ENCODE assay signal across 29 cellular contexts in genomic region chr10:69748621-69749020, GRCh38. TPM values are rescaled to one million over a fixed set of nuclear protein-coding genes. Genes with fewer than 3 reads are reported as not detected.
DNase-seq lines count a peak whose midpoint lies in the region; ATAC-seq and TF ChIP-seq lines count a peak whose summit lies in the region.
"Had no signal": no experiment of that assay in that cellular context is flagged by ENCODE, and none has a peak within 500 bp of the region (broad histone marks: within the 10 kb centered on the region; RNA-seq: fewer than 3 reads in every experiment).

No MANE protein-coding gene starts in this region.

- 0 to 5% methylated on average over 1 of the region's 1 CpG for WGBS in GM23248 (ENCODE audit: low coverage in 1 of 2, low lambda C conversion rate in 2 of 2, missing lambda C conversion rate in 2 of 2), 2 experiments
- 44% methylated on average over 1 of the region's 1 CpG for WGBS in SK-N-SH (ENCODE audit: low lambda C conversion rate)

- H3K4me1 ChIP-seq in GM23248 (ENCODE audit: insufficient read depth): peaks cover 11% of the 10 kb centered on the region; the same call in 1 of the 2 replicates
- H3K4me1 ChIP-seq in SK-N-SH (ENCODE audit: control insufficient read depth in 1 of 2, insufficient read depth in 2 of 2, low read depth in 1 of 2, low read length in 1 of 2): peaks cover 5 to 8% of the 10 kb centered on the region in 2 experiments; a peak in 2 of 4 replicates
- no peaks in the 10 kb centered on the region for H3K4me1 ChIP-seq in upper lobe of right lung
- H3K4me1 ChIP-seq in CD8-positive, alpha-beta memory T cell (ENCODE audit: insufficient read depth, low read length): no peaks in the 10 kb centered on the region
- H3K4me1 ChIP-seq: prostate gland, vagina had no signal

- no peak for TF ChIP-seq EP300 in SK-N-SH (IDR thresholded peaks at IDR 0.05; ENCODE audit: borderline replicate concordance in 1 of 2, low read depth in 1 of 2, low read length in 1 of 2)

- peaks cover 19 to 56% of the 10 kb centered on the region in 2 donors for H3K27me3 Mint-ChIP-seq in CD8-positive, alpha-beta memory T cell

- no peaks in the 10 kb centered on the region for H3K9me3 Mint-ChIP-seq in CD8-positive, alpha-beta memory T cell
- H3K9me3 Mint-ChIP-seq: activated CD8-positive, alpha-beta T cell treated with anti-CD3 and anti-CD28 coated beads for 36 hours; activated naive CD4-positive, alpha-beta T cell treated with anti-CD3 and anti-CD28 coated beads for 36 hours; memory B cell had no signal

- no peak overlapping the region for H3K27ac Mint-ChIP-seq in CD8-positive, alpha-beta memory T cell
- H3K27ac Mint-ChIP-seq: activated CD4-positive, alpha-beta T cell treated with anti-CD3 and anti-CD28 coated beads for 36 hours; activated CD8-positive, alpha-beta T cell treated with anti-CD3 and anti-CD28 coated beads for 36 hours; activated naive CD4-positive, alpha-beta T cell treated with anti-CD3 and anti-CD28 coated beads for 36 hours; memory B cell had no signal

- H3F3A ChIP-seq in GM23248 (ENCODE audit: insufficient read depth) (peaks cover 6% of the 10 kb centered on the region; the same call in 1 of the 2 replicates), SK-N-SH (replicated peaks; ENCODE audit: insufficient read depth) (no peaks in the 10 kb centered on the region)

- H3K4me3 Mint-ChIP-seq in CD8-positive, alpha-beta memory T cell: no peak overlapping the region
- H3K4me3 Mint-ChIP-seq: activated CD4-positive, alpha-beta T cell treated with anti-CD3 and anti-CD28 coated beads for 36 hours; activated CD8-positive, alpha-beta T cell treated with anti-CD3 and anti-CD28 coated beads for 36 hours; activated naive CD4-positive, alpha-beta T cell treated with anti-CD3 and anti-CD28 coated beads for 36 hours; memory B cell had no signal

- peaks cover 17% of the 10 kb centered on the region; the same call in 1 of the 2 replicates for H3K27me3 ChIP-seq in GM23248 (replicated peaks; ENCODE audit: insufficient read depth)
- peaks cover 7% of the 10 kb centered on the region; the same call in 1 of the 2 replicates for H3K27me3 ChIP-seq in SK-N-SH (ENCODE audit: insufficient read depth)
- H3K27me3 ChIP-seq in upper lobe of right lung: no peaks in the 10 kb centered on the region
- H3K27me3 ChIP-seq in CD8-positive, alpha-beta memory T cell (ENCODE audit: insufficient read depth, low read length, poor library complexity, severe bottlenecking): no peaks in the 10 kb centered on the region
- H3K27me3 ChIP-seq: brain microvascular endothelial cell, vagina had no signal

- H3K4me3 ChIP-seq in GM23248: no peak overlapping the region
- H3K4me3 ChIP-seq in SK-N-SH (ENCODE audit: low read depth in 2 of 2, low read length in 1 of 2): no peak overlapping the region
- H3K4me3 ChIP-seq in upper lobe of right lung: no peak overlapping the region
- H3K4me3 ChIP-seq in CD8-positive, alpha-beta memory T cell (ENCODE audit: low read length): no peak overlapping the region
- H3K4me3 ChIP-seq: prostate gland, stomach, vagina had no signal

- H3K9ac ChIP-seq in GM23248 (no peak overlapping the region), SK-N-SH (no peak overlapping the region)

- intact Hi-C loops in upper lobe of right lung (cut with DNase I): no loop called here

- DNase-seq in GM23248: peak; percentile 65
- DNase-seq in SK-N-SH: no peak
- DNase-seq in fibroblast of gingiva (ENCODE audit: low read depth): peak; percentile 49
- DNase-seq in upper lobe of right lung: no peak
- DNase-seq in NCI-H345 treated with DMSO at 0.1 percent for 48 hours (lab: John Stamatoyannopoulos, UW; ENCODE audit: unreplicated experiment): no peak
- no peak for DNase-seq in CD8-positive, alpha-beta memory T cell
- DNase-seq: activated CD4-positive, alpha-beta T cell treated with anti-CD3 and anti-CD28 coated beads for 36 hours; activated CD8-positive, alpha-beta memory T cell treated with anti-CD3 and anti-CD28 coated beads, Interleukin-2, amount 50 U/mL, for 48 hours; activated CD8-positive, alpha-beta T cell treated with anti-CD3 and anti-CD28 coated beads for 36 hours; activated naive CD4-positive, alpha-beta T cell treated with anti-CD3 and anti-CD28 coated beads for 36 hours; DMS79 treated with DMSO at 0.1 percent for 48 hours; H7; Karpas-422; NCI-H1417 treated with DMSO at 0.1 percent for 48 hours; NCI-H2081; NCI-H526 treated with DMSO at 0.1 percent for 48 hours; NK-92 treated with Interleukin-12 subunit alpha and Interleukin-12 subunit beta, amount 100 ng/mL, for 24 hours; stimulated activated CD8-positive, alpha-beta memory T cell treated with anti-CD3 and anti-CD28 coated beads, Interleukin-4, amount 100 ng/mL, for 48 hours; stomach had no signal

- H2AFZ ChIP-seq in GM23248 (no peak overlapping the region), SK-N-SH (ENCODE audit: low read depth) (no peak overlapping the region; the same call in 1 of the 2 replicates)

- H3K36me3 ChIP-seq in GM23248 (ENCODE audit: low read depth) (no peaks in the 10 kb centered on the region), SK-N-SH (replicated peaks in 1 of 2; ENCODE audit: control insufficient read depth in 1 of 2, insufficient read depth in 2 of 2, low read length in 1 of 2) (no peaks in the 10 kb centered on the region), upper lobe of right lung (no peaks in the 10 kb centered on the region)
- H3K36me3 ChIP-seq in CD8-positive, alpha-beta memory T cell (ENCODE audit: insufficient read depth, low read length): no peaks in the 10 kb centered on the region
- H3K36me3 ChIP-seq: brain microvascular endothelial cell, prostate gland, stomach, vagina had no signal

- POLR2A ChIA-PET in SK-N-SH (lab: Yijun Ruan, JAX): no interaction called here
- POLR2A ChIA-PET in CD8-positive, alpha-beta memory T cell (lab: Charles Lee): no interaction called here

- TF ChIP-seq CTCF in SK-N-SH (IDR thresholded peaks at IDR 0.05) (no peak), upper lobe of right lung (IDR thresholded peaks at IDR 0.05) (no peak)

- TF ChIP-seq RAD21 in SK-N-SH (IDR thresholded peaks at IDR 0.05; ENCODE audit: low read length): no peak

- H3K4me1 Mint-ChIP-seq in CD8-positive, alpha-beta memory T cell: peaks cover 0 to 4% (median 0%) of the 10 kb centered on the region in 3 donors

- H3K4me2 ChIP-seq in GM23248 (ENCODE audit: unreplicated experiment) (no peak overlapping the region), SK-N-SH (peak overlapping the region; percentile 32; the same call in 1 of the 2 replicates)

- H3K79me2 ChIP-seq in GM23248 (ENCODE audit: insufficient read depth) (no peaks in the 10 kb centered on the region), SK-N-SH (ENCODE audit: insufficient read depth) (no peaks in the 10 kb centered on the region)

- H3K36me3 Mint-ChIP-seq in CD8-positive, alpha-beta memory T cell: peaks cover 0 to 7% (median 0%) of the 10 kb centered on the region in 3 donors
- H3K36me3 Mint-ChIP-seq: memory B cell had no signal

- H3K27ac ChIP-seq in GM23248 (peak overlapping the region; percentile 24; the same call in 1 of the 2 replicates), SK-N-SH (ENCODE audit: low read depth in 2 of 2, low read length in 1 of 2) (no peak overlapping the region), upper lobe of right lung (no peak overlapping the region)
- H3K27ac ChIP-seq in CD8-positive, alpha-beta memory T cell (ENCODE audit: low read depth, low read length): no peak overlapping the region
- H3K27ac ChIP-seq: brain microvascular endothelial cell, C4-2B, prostate gland, stomach, vagina had no signal

- H3K9me2 ChIP-seq in GM23248 (ENCODE audit: insufficient read depth): no peaks in the 10 kb centered on the region
- no peaks in the 10 kb centered on the region for H3K9me2 ChIP-seq in SK-N-SH

- in situ Hi-C loops in GM23248 (cut with MboI): no loop called here

- peak; percentile 72 for ATAC-seq in upper lobe of right lung
- ATAC-seq in HG02852 (IDR thresholded peaks at IDR 0.05; ENCODE audit: unreplicated experiment): no peak
- ATAC-seq: activated CD4-positive, alpha-beta T cell treated with anti-CD3 and anti-CD28 coated beads for 36 hours; activated CD8-positive, alpha-beta T cell treated with anti-CD3 and anti-CD28 coated beads for 36 hours; HepG2; Right ventricle myocardium inferior; sciatic nerve had no signal

- CTCF ChIA-PET in SK-N-SH (lab: Yijun Ruan, JAX): interaction anchor here (1.6 to 1.8 kb wide), 2 partner anchors 104 to 166 kb away, joined by 7 to 8 read pairs; no protein-coding TSS in a partner anchor
- CTCF ChIA-PET in CD8-positive, alpha-beta memory T cell (lab: Charles Lee): no interaction called here

- H4K20me1 ChIP-seq in GM23248 (ENCODE audit: insufficient read depth) (no peaks in the 10 kb centered on the region), SK-N-SH (ENCODE audit: insufficient read depth) (no peaks in the 10 kb centered on the region)

- H3K9me3 ChIP-seq in GM23248 (ENCODE audit: low read depth): no peaks in the 10 kb centered on the region
- no peaks in the 10 kb centered on the region for H3K9me3 ChIP-seq in SK-N-SH
- H3K9me3 ChIP-seq in upper lobe of right lung: no peaks in the 10 kb centered on the region
- no peaks in the 10 kb centered on the region for H3K9me3 ChIP-seq in CD8-positive, alpha-beta memory T cell (ENCODE audit: low read length)
- H3K9me3 ChIP-seq: prostate gland, stomach, vagina had no signal

TF ChIP-seq in SK-N-SH, 30 proteins besides CTCF, POLR2A, EP300 and RAD21 (continues in another document):
- TF ChIP-seq GATA2 (CRISPR knock-in tag; IDR thresholded peaks at IDR 0.05) (no peak), MAX (IDR thresholded peaks at IDR 0.05; ENCODE audit: low read depth) (no peak), SIN3A (IDR thresholded peaks at IDR 0.05; ENCODE audit: borderline replicate concordance, low read depth, low read length) (no peak), NFIC (IDR thresholded peaks at IDR 0.05; ENCODE audit: borderline replicate concordance) (no peak), TAF1 (IDR thresholded peaks at IDR 0.05; ENCODE audit: borderline replicate concordance, low read depth, low read length) (no peak), YY1 (IDR thresholded peaks at IDR 0.05; ENCODE audit: low read depth) (no peak), GABPA (IDR thresholded peaks at IDR 0.05; ENCODE audit: low read depth) (no peak)

RNA-seq across cellular contexts. Expression of gene COL13A1, which starts 53.1 kb away (rescaled TPM):
- 17.2 and 17.3 TPM in 2 replicates for total RNA-seq in GM23248 (2014; rRNA removed; shearing (Covaris generic))
- 12.8 and 15.2 TPM in 2 replicates for polyA plus RNA-seq in GM23248 (2016; fragmentation: Nextera tagmentation; extraction: Ambion mirVana)
- polyA plus RNA-seq in SK-N-SH (2012; rRNA removed): 21.0 and 26.7 TPM in 2 replicates
- polyA plus RNA-seq in SK-N-SH (2012; cell fraction: cytosol; rRNA removed): 17.1 and 23.2 TPM in 2 replicates
- polyA plus RNA-seq in SK-N-SH (2012; cell fraction: nucleus; rRNA removed): 37.4 and 37.6 TPM in 2 replicates
- total RNA-seq in upper lobe of right lung: 13.5 TPM
- not detected for total RNA-seq in CD8-positive, alpha-beta memory T cell
- not detected for polyA plus RNA-seq in CD8-positive, alpha-beta memory T cell
- total RNA-seq: activated CD4-positive, alpha-beta T cell treated with anti-CD3 and anti-CD28 coated beads for 36 hours; activated CD8-positive, alpha-beta T cell treated with anti-CD3 and anti-CD28 coated beads for 36 hours; activated naive CD4-positive, alpha-beta T cell treated with anti-CD3 and anti-CD28 coated beads for 36 hours; HepG2; T-helper 2 cell treated with Interferon-gamma antibody and Interleukin-4, amounts not matched to agents 100 ng/mL and 5 ng/mL, for 36 hours; vagina had no signal

Comparison
In these comparisons a context has a peak if more than half of its experiments do, and no peak if none do; other contexts are left out.
1. DNase-seq: peak in GM23248 (single experiment) and fibroblast of gingiva (single experiment); none in SK-N-SH (single experiment), upper lobe of right lung (single experiment), NCI-H345 treated with DMSO at 0.1 percent for 48 hours (single experiment) and CD8-positive, alpha-beta memory T cell (0 of 5).
2. RNA of gene COL13A1, which starts 53.1 kb away (total RNA-seq): 17.2 to 17.3 TPM in GM23248 and 13.5 TPM in upper lobe of right lung (single experiment); not detected in CD8-positive, alpha-beta memory T cell; every median in the first group is over 10 times any median in the second.